Comparison of ENCODE assay signal across 33 cellular contexts in genomic region chr13:113604186-113604585, GRCh38. TPM values are rescaled to one million over a fixed set of nuclear protein-coding genes. Genes with fewer than 3 reads are reported as not detected.
A peak's percentile ranks its signal among the peaks of the same experiment; 100 is the strongest.
DNase-seq lines count a peak whose midpoint lies in the region; ATAC-seq and TF ChIP-seq lines count a peak whose summit lies in the region.
"Had no signal": no experiment of that assay in that cellular context is flagged by ENCODE, and none has a peak within 500 bp of the region (broad histone marks: within the 10 kb centered on the region; RNA-seq: fewer than 3 reads in every experiment).

No MANE protein-coding gene starts in this region.

- TF ChIP-seq CTCF in activated CD8-positive, alpha-beta T cell treated with anti-CD3 and anti-CD28 coated beads for 36 hours (IDR thresholded peaks at IDR 0.05), result no peak
- TF ChIP-seq CTCF in glutamatergic neuron (IDR thresholded peaks at IDR 0.05; ENCODE audit: partially characterized antibody, unreplicated experiment), result no peak
- no peak for TF ChIP-seq CTCF in lower lobe of right lung (IDR thresholded peaks at IDR 0.05)

- no peaks in the 10 kb centered on the region for H3K9me3 Mint-ChIP-seq in activated T-cell treated with anti-CD3 and anti-CD28 coated beads, Interleukin-2, amount 50 U/mL, for 72 hours
- H3K9me3 Mint-ChIP-seq in activated T-cell treated with anti-CD3 and anti-CD28 coated beads, Interleukin-2, amount 50 U/mL, for 24 hours, result no peaks in the 10 kb centered on the region
- no peaks in the 10 kb centered on the region for H3K9me3 Mint-ChIP-seq in activated CD8-positive, alpha-beta T cell treated with anti-CD3 and anti-CD28 coated beads for 36 hours
- peaks cover 3 to 4% of the 10 kb centered on the region in 2 donors for H3K9me3 Mint-ChIP-seq in stimulated activated naive B cell treated with anti-CD40 and anti-IgM and Interleukin-4, amounts not matched to agents 10 μg/mL and 1 μg/mL and 100 μg/mL, for 72 hours
- H3K9me3 Mint-ChIP-seq in glutamatergic neuron (ENCODE audit: unreplicated experiment), result peaks cover 17% of the 10 kb centered on the region
- H3K9me3 Mint-ChIP-seq: activated CD4-positive, alpha-beta memory T cell treated with anti-CD3 and anti-CD28 coated beads for 36 hours; activated T-cell treated with anti-CD3 and anti-CD28 coated beads, Interleukin-2, amount 50 U/mL, for 4 hours had no signal

- no peak overlapping the region for H3K4me3 ChIP-seq in lower lobe of right lung
- H3K4me3 ChIP-seq: ascending aorta, heart left ventricle, K562, MG63, pancreas had no signal

- H3K4me1 ChIP-seq in lower lobe of right lung, result no peaks in the 10 kb centered on the region
- H3K4me1 ChIP-seq: ascending aorta, pancreas had no signal

- no peak overlapping the region for H3K27ac ChIP-seq in lower lobe of right lung
- H3K27ac ChIP-seq: ascending aorta, heart left ventricle, pancreas, WERI-Rb-1 had no signal

- no peaks in the 10 kb centered on the region for H3K36me3 ChIP-seq in lower lobe of right lung
- H3K36me3 ChIP-seq: pancreas had no signal

- no peaks in the 10 kb centered on the region for H3K9me3 ChIP-seq in lower lobe of right lung
- H3K9me3 ChIP-seq: ascending aorta, heart left ventricle, MG63, pancreas had no signal

- no peaks in the 10 kb centered on the region for H3K27me3 ChIP-seq in lower lobe of right lung (ENCODE audit: low read depth)
- H3K27me3 ChIP-seq: ascending aorta, heart left ventricle, MG63, pancreas had no signal

- CTCF ChIA-PET in activated CD8-positive, alpha-beta T cell treated with anti-CD3 and anti-CD28 coated beads for 36 hours (lab: Charles Lee), result no interaction called here

- H3K27me3 Mint-ChIP-seq in activated T-cell treated with anti-CD3 and anti-CD28 coated beads, Interleukin-2, amount 50 U/mL, for 72 hours (ENCODE audit: low read depth), result no peaks in the 10 kb centered on the region
- no peaks in the 10 kb centered on the region for H3K27me3 Mint-ChIP-seq in activated T-cell treated with anti-CD3 and anti-CD28 coated beads, Interleukin-2, amount 50 U/mL, for 24 hours
- no peaks in the 10 kb centered on the region for H3K27me3 Mint-ChIP-seq in activated CD8-positive, alpha-beta T cell treated with anti-CD3 and anti-CD28 coated beads for 36 hours
- no peaks in the 10 kb centered on the region for H3K27me3 Mint-ChIP-seq in stimulated activated naive B cell treated with anti-CD40 and anti-IgM and Interleukin-4, amounts not matched to agents 10 μg/mL and 1 μg/mL and 100 μg/mL, for 72 hours
- H3K27me3 Mint-ChIP-seq in glutamatergic neuron (ENCODE audit: unreplicated experiment), result peaks cover 6% of the 10 kb centered on the region
- H3K27me3 Mint-ChIP-seq: activated CD4-positive, alpha-beta memory T cell treated with anti-CD3 and anti-CD28 coated beads for 36 hours; activated naive CD4-positive, alpha-beta T cell treated with anti-CD3 and anti-CD28 coated beads, Interleukin-2, amount 10 ng/mL, durations not matched to agents 7 days and 5 days; naive thymus-derived CD8-positive, alpha-beta T cell had no signal

- H3K4me1 Mint-ChIP-seq in activated T-cell treated with anti-CD3 and anti-CD28 coated beads, Interleukin-2, amount 50 U/mL, for 72 hours (ENCODE audit: low read depth), result peaks cover 34% of the 10 kb centered on the region
- H3K4me1 Mint-ChIP-seq in activated T-cell treated with anti-CD3 and anti-CD28 coated beads, Interleukin-2, amount 50 U/mL, for 24 hours (ENCODE audit: low read depth), result peaks cover 34% of the 10 kb centered on the region
- peaks cover 32% of the 10 kb centered on the region for H3K4me1 Mint-ChIP-seq in activated CD8-positive, alpha-beta T cell treated with anti-CD3 and anti-CD28 coated beads for 36 hours (ENCODE audit: low read depth)
- H3K4me1 Mint-ChIP-seq in stimulated activated naive B cell treated with anti-CD40 and anti-IgM and Interleukin-4, amounts not matched to agents 10 μg/mL and 1 μg/mL and 100 μg/mL, for 72 hours, result peaks cover 33 to 43% of the 10 kb centered on the region in 2 donors
- peaks cover 19% of the 10 kb centered on the region for H3K4me1 Mint-ChIP-seq in glutamatergic neuron (ENCODE audit: low read depth, unreplicated experiment)

- peak; percentile 50 to 55 for ATAC-seq in activated T-cell treated with anti-CD3 and anti-CD28 coated beads, Interleukin-2, amount 50 U/mL, for 72 hours (replicated peaks in 1 of 2)
- ATAC-seq in HG02678 (IDR thresholded peaks at IDR 0.05; ENCODE audit: unreplicated experiment), result peak; percentile 66
- peak; percentile 72 for ATAC-seq in activated CD8-positive, alpha-beta T cell treated with anti-CD3 and anti-CD28 coated beads for 36 hours
- peak; percentile 86 to 91 for ATAC-seq in stimulated activated naive B cell treated with anti-CD40 and anti-IgM and Interleukin-4, amounts not matched to agents 10 μg/mL and 1 μg/mL and 100 μg/mL, for 72 hours (replicated peaks)
- ATAC-seq in HG03378 (IDR thresholded peaks at IDR 0.05; ENCODE audit: unreplicated experiment), result no peak
- no peak for ATAC-seq in lower lobe of right lung
- ATAC-seq: activated T-cell treated with anti-CD3 and anti-CD28 coated beads, Interleukin-2, amount 50 U/mL, for 4 hours; heart left ventricle; K562; left lobe of liver; naive thymus-derived CD8-positive, alpha-beta T cell; right cardiac atrium had no signal

- intact Hi-C loops in activated CD8-positive, alpha-beta T cell treated with anti-CD3 and anti-CD28 coated beads for 36 hours (cut with micrococcal nuclease), result no loop called here
- intact Hi-C loops in lower lobe of right lung (cut with DNase I), result no loop called here

- no peak for DNase-seq in activated T-cell treated with anti-CD3 and anti-CD28 coated beads, Interleukin-2, amount 50 U/mL, for 72 hours
- DNase-seq in activated T-cell treated with anti-CD3 and anti-CD28 coated beads, Interleukin-2, amount 50 U/mL, for 24 hours, result no peak
- no peak for DNase-seq in activated CD8-positive, alpha-beta T cell treated with anti-CD3 and anti-CD28 coated beads for 36 hours
- no peak for DNase-seq in stimulated activated naive B cell treated with anti-CD40 and anti-IgM and Interleukin-4, amounts not matched to agents 10 μg/mL and 1 μg/mL and 100 μg/mL, for 72 hours
- DNase-seq in glutamatergic neuron (no peak), lower lobe of right lung (no peak)
- DNase-seq: activated CD4-positive, alpha-beta memory T cell treated with anti-CD3 and anti-CD28 coated beads for 36 hours; activated naive CD4-positive, alpha-beta T cell treated with anti-CD3 and anti-CD28 coated beads, Interleukin-2, amount 10 ng/mL, durations not matched to agents 7 days and 5 days; activated T-cell treated with anti-CD3 and anti-CD28 coated beads, Interleukin-2, amount 50 U/mL, for 4 hours; AML-193; caudate nucleus; DMS53; GDM1; MG63; naive thymus-derived CD8-positive, alpha-beta T cell; NCI-H1436; NCI-H69; WERI-Rb-1 had no signal

- no peak overlapping the region for H3K4me3 Mint-ChIP-seq in activated T-cell treated with anti-CD3 and anti-CD28 coated beads, Interleukin-2, amount 50 U/mL, for 72 hours
- H3K4me3 Mint-ChIP-seq in activated T-cell treated with anti-CD3 and anti-CD28 coated beads, Interleukin-2, amount 50 U/mL, for 24 hours, result no peak overlapping the region
- H3K4me3 Mint-ChIP-seq in activated CD8-positive, alpha-beta T cell treated with anti-CD3 and anti-CD28 coated beads for 36 hours, result no peak overlapping the region
- H3K4me3 Mint-ChIP-seq in stimulated activated naive B cell treated with anti-CD40 and anti-IgM and Interleukin-4, amounts not matched to agents 10 μg/mL and 1 μg/mL and 100 μg/mL, for 72 hours, result no peak overlapping the region
- no peak overlapping the region for H3K4me3 Mint-ChIP-seq in glutamatergic neuron (ENCODE audit: unreplicated experiment)
- H3K4me3 Mint-ChIP-seq: activated CD4-positive, alpha-beta memory T cell treated with anti-CD3 and anti-CD28 coated beads for 36 hours; activated naive CD4-positive, alpha-beta T cell treated with anti-CD3 and anti-CD28 coated beads, Interleukin-2, amount 10 ng/mL, durations not matched to agents 7 days and 5 days; activated T-cell treated with anti-CD3 and anti-CD28 coated beads, Interleukin-2, amount 50 U/mL, for 4 hours had no signal

- peaks cover 0 to 6% of the 10 kb centered on the region in 2 donors for H3K36me3 Mint-ChIP-seq in activated T-cell treated with anti-CD3 and anti-CD28 coated beads, Interleukin-2, amount 50 U/mL, for 72 hours (ENCODE audit: insufficient read depth in 2 of 2)
- H3K36me3 Mint-ChIP-seq in activated T-cell treated with anti-CD3 and anti-CD28 coated beads, Interleukin-2, amount 50 U/mL, for 24 hours (ENCODE audit: low read depth), result peaks cover 58% of the 10 kb centered on the region
- peaks cover 32% of the 10 kb centered on the region for H3K36me3 Mint-ChIP-seq in activated CD8-positive, alpha-beta T cell treated with anti-CD3 and anti-CD28 coated beads for 36 hours (ENCODE audit: low read depth)
- H3K36me3 Mint-ChIP-seq in stimulated activated naive B cell treated with anti-CD40 and anti-IgM and Interleukin-4, amounts not matched to agents 10 μg/mL and 1 μg/mL and 100 μg/mL, for 72 hours, result peaks cover 41 to 51% of the 10 kb centered on the region in 2 donors
- H3K36me3 Mint-ChIP-seq in glutamatergic neuron (ENCODE audit: unreplicated experiment), result peaks cover 25% of the 10 kb centered on the region

- POLR2A ChIA-PET in activated CD8-positive, alpha-beta T cell treated with anti-CD3 and anti-CD28 coated beads for 36 hours (lab: Charles Lee), result interaction anchor here (1.2 kb wide), 1 partner anchor 18 kb away, joined by 3 read pairs; no protein-coding TSS in a partner anchor

- no peak overlapping the region for H3K27ac Mint-ChIP-seq in activated T-cell treated with anti-CD3 and anti-CD28 coated beads, Interleukin-2, amount 50 U/mL, for 72 hours
- no peak overlapping the region for H3K27ac Mint-ChIP-seq in activated T-cell treated with anti-CD3 and anti-CD28 coated beads, Interleukin-2, amount 50 U/mL, for 24 hours
- H3K27ac Mint-ChIP-seq in activated CD8-positive, alpha-beta T cell treated with anti-CD3 and anti-CD28 coated beads for 36 hours, result no peak overlapping the region
- no peak overlapping the region for H3K27ac Mint-ChIP-seq in stimulated activated naive B cell treated with anti-CD40 and anti-IgM and Interleukin-4, amounts not matched to agents 10 μg/mL and 1 μg/mL and 100 μg/mL, for 72 hours
- H3K27ac Mint-ChIP-seq in glutamatergic neuron (ENCODE audit: unreplicated experiment), result no peak overlapping the region
- H3K27ac Mint-ChIP-seq: activated CD4-positive, alpha-beta memory T cell treated with anti-CD3 and anti-CD28 coated beads for 36 hours; activated naive CD4-positive, alpha-beta T cell treated with anti-CD3 and anti-CD28 coated beads, Interleukin-2, amount 10 ng/mL, durations not matched to agents 7 days and 5 days had no signal

RNA-seq across cellular contexts. Expression of gene TFDP1, which starts 19.6 kb away (rescaled TPM):
- 10 to 100 TPM; 87.5 to 99.2 TPM for total RNA-seq in activated T-cell treated with anti-CD3 and anti-CD28 coated beads, Interleukin-2, amount 50 U/mL, for 72 hours
- total RNA-seq in activated CD8-positive, alpha-beta T cell treated with anti-CD3 and anti-CD28 coated beads for 36 hours, result 100 to 1,000 TPM; 174 to 184 TPM
- total RNA-seq in glutamatergic neuron (ENCODE audit: unreplicated experiment) (62.0 TPM), lower lobe of right lung (47.0 TPM)

RNA-seq across cellular contexts. Expression of gene ATP4B, which starts 53.8 kb away (rescaled TPM):
- total RNA-seq in activated T-cell treated with anti-CD3 and anti-CD28 coated beads, Interleukin-2, amount 50 U/mL, for 72 hours, result not detected
- total RNA-seq in activated CD8-positive, alpha-beta T cell treated with anti-CD3 and anti-CD28 coated beads for 36 hours, result not detected
- total RNA-seq in glutamatergic neuron (ENCODE audit: unreplicated experiment) (not detected), lower lobe of right lung (not detected)
- total RNA-seq: A172; activated CD4-positive, alpha-beta memory T cell treated with anti-CD3 and anti-CD28 coated beads for 36 hours; activated T-cell treated with anti-CD3 and anti-CD28 coated beads, Interleukin-2, amount 50 U/mL, for 4 hours; ascending aorta; dermis microvascular lymphatic vessel endothelial cell; endothelial cell of umbilical vein; heart left ventricle; HT-29; K562; left lobe of liver; mesenteric fat pad; naive thymus-derived CD8-positive, alpha-beta T cell; pancreas; right cardiac atrium; subcutaneous adipose tissue; ureter had no signal

Comparison
In these comparisons a context has a peak if more than half of its experiments do, and no peak if none do; other contexts are left out.
1. ATAC-seq: peak in activated T-cell treated with anti-CD3 and anti-CD28 coated beads, Interleukin-2, amount 50 U/mL, for 72 hours (2 of 2), HG02678 (single experiment), activated CD8-positive, alpha-beta T cell treated with anti-CD3 and anti-CD28 coated beads for 36 hours (single experiment) and stimulated activated naive B cell treated with anti-CD40 and anti-IgM and Interleukin-4, amounts not matched to agents 10 μg/mL and 1 μg/mL and 100 μg/mL, for 72 hours (2 of 2); none in HG03378 (single experiment) and lower lobe of right lung (0 of 2).